Comparison of ENCODE assay signal across 8 cellular contexts in the genomic region with DNA sequence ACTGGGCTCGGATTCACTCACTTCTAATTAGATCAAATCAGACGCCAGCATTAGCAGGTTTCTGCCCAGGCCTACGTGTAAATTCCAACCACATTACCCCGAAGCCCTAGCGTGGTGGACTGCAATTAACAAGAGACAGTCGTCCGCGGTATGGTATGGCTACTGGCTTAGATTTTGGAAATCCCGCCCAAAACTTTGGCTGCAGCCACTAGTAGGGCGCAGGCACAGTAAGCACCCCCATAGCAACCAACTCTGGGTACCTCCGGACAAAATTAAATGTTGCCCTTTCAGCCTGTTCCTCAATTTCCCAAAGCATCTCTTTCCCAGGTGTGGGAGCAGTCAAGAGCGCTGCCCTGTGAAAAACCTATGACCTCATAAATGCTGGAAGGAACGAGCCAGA. TPM values are rescaled to one million over a fixed set of nuclear protein-coding genes. Genes with fewer than 3 reads are reported as not detected.
DNase-seq lines count a peak whose midpoint lies in the region; ATAC-seq and TF ChIP-seq lines count a peak whose summit lies in the region.

No MANE protein-coding gene starts in this region.

- intact Hi-C loops in esophagus muscularis mucosa (cut with DNase I), result no loop called here

- H3K27me3 Mint-ChIP-seq in CD4-positive, CD25-positive, alpha-beta regulatory T cell, result peaks cover 10% of the 10 kb centered on the region

- peaks cover 4% of the 10 kb centered on the region for H3K36me3 Mint-ChIP-seq in CD4-positive, CD25-positive, alpha-beta regulatory T cell

- peaks cover 6 to 25% (median 13%) of the 10 kb centered on the region in 4 donors for H3K4me1 Mint-ChIP-seq in CD4-positive, CD25-positive, alpha-beta regulatory T cell

- no peak for ATAC-seq in CD4-positive, CD25-positive, alpha-beta regulatory T cell (ENCODE audit: low read depth in 2 of 2)
- ATAC-seq in HG03378 (IDR thresholded peaks at IDR 0.05; ENCODE audit: unreplicated experiment), result no peak
- ATAC-seq in GM21737 (IDR thresholded peaks at IDR 0.05; ENCODE audit: unreplicated experiment), result no peak

- DNase-seq in CD4-positive, CD25-positive, alpha-beta regulatory T cell, result no peak
- DNase-seq in Peyer's patch, result no peak
- no peak for DNase-seq in esophagus muscularis mucosa (ENCODE audit: extremely low spot score)
- DNase-seq in NCI-H2029 treated with DMSO at 0.1 percent for 48 hours (lab: John Stamatoyannopoulos, UW), result no peak
- DNase-seq in activated CD8-positive, alpha-beta memory T cell treated with anti-CD3 and anti-CD28 coated beads, Interleukin-2, amount 50 U/mL, for 48 hours, result no peak

- H3K9ac ChIP-seq in parathyroid adenoma, result no peak overlapping the region

- TF ChIP-seq POLR2A in Peyer's patch (IDR thresholded peaks at IDR 0.05), result no peak
- no peak for TF ChIP-seq POLR2A in esophagus muscularis mucosa (IDR thresholded peaks at IDR 0.05; ENCODE audit: low read depth)

- H3K4me3 ChIP-seq in CD4-positive, CD25-positive, alpha-beta regulatory T cell (ENCODE audit: low read depth, low read length), result no peak overlapping the region
- H3K4me3 ChIP-seq in Peyer's patch (peak overlapping the region; percentile 51 to 84 (median 66)), esophagus muscularis mucosa (peak overlapping the region; percentile 73 to 96 (median 76)), parathyroid adenoma (ENCODE audit: low read depth, low read length) (peak overlapping the region; percentile 52)

- peak overlapping the region; percentile 84 for H2AFZ ChIP-seq in parathyroid adenoma

- no peak overlapping the region for H3K27ac Mint-ChIP-seq in CD4-positive, CD25-positive, alpha-beta regulatory T cell

- peaks cover 0 to 6% (median 0%) of the 10 kb centered on the region in 7 donors for H3K9me3 Mint-ChIP-seq in CD4-positive, CD25-positive, alpha-beta regulatory T cell

- H3K79me2 ChIP-seq in parathyroid adenoma, result no peaks in the 10 kb centered on the region

- H3K36me3 ChIP-seq in CD4-positive, CD25-positive, alpha-beta regulatory T cell (ENCODE audit: control insufficient read depth, insufficient read depth, low read length), result no peaks in the 10 kb centered on the region
- H3K36me3 ChIP-seq in Peyer's patch, result no peaks in the 10 kb centered on the region
- H3K36me3 ChIP-seq in esophagus muscularis mucosa, result peaks cover 0 to 19% (median 0%) of the 10 kb centered on the region in 4 donors
- no peaks in the 10 kb centered on the region for H3K36me3 ChIP-seq in parathyroid adenoma (ENCODE audit: control insufficient read depth, insufficient read depth, low read length)

- peak overlapping the region; percentile 8 to 93 (median 70) for H3K4me3 Mint-ChIP-seq in CD4-positive, CD25-positive, alpha-beta regulatory T cell

- H3K9me3 ChIP-seq in CD4-positive, CD25-positive, alpha-beta regulatory T cell (ENCODE audit: control insufficient read depth in 2 of 2, low read length in 2 of 2), result peaks cover 4 to 7% of the 10 kb centered on the region in 2 experiments
- no peaks in the 10 kb centered on the region for H3K9me3 ChIP-seq in Peyer's patch
- H3K9me3 ChIP-seq in esophagus muscularis mucosa, result peaks cover 0 to 13% (median 5%) of the 10 kb centered on the region in 4 donors
- no peaks in the 10 kb centered on the region for H3K9me3 ChIP-seq in parathyroid adenoma (ENCODE audit: control insufficient read depth, low read length)

- H3K4me2 ChIP-seq in parathyroid adenoma (ENCODE audit: low read length), result peak overlapping the region; percentile 90

- TF ChIP-seq EP300 in esophagus muscularis mucosa (IDR thresholded peaks at IDR 0.05), result no peak

- 46% methylated on average over 11 of the region's 13 CpGs for WGBS in esophagus muscularis mucosa

- no peak overlapping the region for H3K27ac ChIP-seq in CD4-positive, CD25-positive, alpha-beta regulatory T cell (ENCODE audit: insufficient read depth, low read length, poor library complexity, severe bottlenecking)
- H3K27ac ChIP-seq in Peyer's patch (peak overlapping the region; percentile 61 to 76 (median 74)), esophagus muscularis mucosa (replicated peaks in 1 of 4) (peak overlapping the region; percentile 79 to 92 (median 86)), parathyroid adenoma (no peak overlapping the region)

- H3K4me1 ChIP-seq in CD4-positive, CD25-positive, alpha-beta regulatory T cell (ENCODE audit: control insufficient read depth, insufficient read depth, low read length, poor library complexity, severe bottlenecking), result peaks cover 14% of the 10 kb centered on the region
- H3K4me1 ChIP-seq in Peyer's patch (peaks cover 0 to 29% (median 12%) of the 10 kb centered on the region in 4 donors), esophagus muscularis mucosa (peaks cover 19 to 71% (median 54%) of the 10 kb centered on the region in 4 donors), parathyroid adenoma (peaks cover 6% of the 10 kb centered on the region)

- no peaks in the 10 kb centered on the region for H3K27me3 ChIP-seq in CD4-positive, CD25-positive, alpha-beta regulatory T cell (ENCODE audit: control insufficient read depth, insufficient read depth, low read length)
- no peaks in the 10 kb centered on the region for H3K27me3 ChIP-seq in Peyer's patch
- peaks cover 0 to 3% (median 0%) of the 10 kb centered on the region in 4 donors for H3K27me3 ChIP-seq in esophagus muscularis mucosa
- H3K27me3 ChIP-seq in parathyroid adenoma (ENCODE audit: control insufficient read depth, insufficient read depth, low read length), result no peaks in the 10 kb centered on the region

- TF ChIP-seq CTCF in Peyer's patch (IDR thresholded peaks at IDR 0.05) (no peak), esophagus muscularis mucosa (IDR thresholded peaks at IDR 0.05) (no peak), parathyroid adenoma (IDR thresholded peaks at IDR 0.05) (no peak)

RNA-seq across cellular contexts. Expression of a gene that starts 0.7 kb away (rescaled TPM):
- not detected for total RNA-seq in CD4-positive, CD25-positive, alpha-beta regulatory T cell
- polyA plus RNA-seq in CD4-positive, CD25-positive, alpha-beta regulatory T cell, result not detected
- total RNA-seq in Peyer's patch, result 100 to 1,000 TPM in 2 of 4 donors, 10 to 100 TPM in 2; 11.6 to 225 (median 84.9) TPM
- total RNA-seq in esophagus muscularis mucosa, result 10 to 100 TPM in 3 of 4 donors, 1 to 10 TPM in 1; 6.6 to 93.0 (median 29.8) TPM

RNA-seq across cellular contexts. Expression of a gene that starts 59.1 kb away (rescaled TPM):
- total RNA-seq in CD4-positive, CD25-positive, alpha-beta regulatory T cell, result 6.6 TPM
- 10 to 100 TPM; 23.1 to 31.9 (median 24.7) TPM for polyA plus RNA-seq in CD4-positive, CD25-positive, alpha-beta regulatory T cell
- total RNA-seq in Peyer's patch (10 to 100 TPM; 18.2 to 33.6 (median 26.0) TPM), esophagus muscularis mucosa (1 to 10 TPM; 7.2 to 9.2 (median 7.9) TPM)

Comparison
In these comparisons a context has a peak if more than half of its experiments do, and no peak if none do; other contexts are left out.
1. H3K27ac ChIP-seq: peak in Peyer's patch (4 of 4) and esophagus muscularis mucosa (4 of 4); none in CD4-positive, CD25-positive, alpha-beta regulatory T cell (single experiment) and parathyroid adenoma (single experiment).